Comparison of ENCODE assay signal across 8 cellular contexts in genomic region chr3:194134757-194135515, GRCh38. TPM values are rescaled to one million over a fixed set of nuclear protein-coding genes. Genes with fewer than 3 reads are reported as not detected.
DNase-seq lines count a peak whose midpoint lies in the region; ATAC-seq and TF ChIP-seq lines count a peak whose summit lies in the region.

No MANE protein-coding gene starts in this region.

- H3K9ac ChIP-seq in liver (ENCODE audit: low read depth in 1 of 2, low read length in 2 of 2) = peak overlapping the region; percentile 76

- TF ChIP-seq RAD21 in liver (IDR thresholded peaks at IDR 0.05) = peak; percentile 52 to 63

- WGBS in liver = under 1% methylated on average over 68 of the region's 68 CpGs

- H3K36me3 ChIP-seq in liver (ENCODE audit: control insufficient read depth in 4 of 4, insufficient read depth in 3 of 4, low read depth in 1 of 4, low read length in 3 of 4) = peaks cover 0 to 7% (median 0%) of the 10 kb centered on the region in 4 donors

- TF ChIP-seq CTCF in AG09319 (IDR thresholded peaks at IDR 0.05; ENCODE audit: low read depth, low read length) (no peak), liver (IDR thresholded peaks at IDR 0.05; ENCODE audit: low read depth, low read length, missing input control) (no peak)

- H3K27me3 ChIP-seq in liver (ENCODE audit: control insufficient read depth in 4 of 4, insufficient read depth in 4 of 4, low read length in 3 of 4) = no peaks in the 10 kb centered on the region

- H3K4me3 ChIP-seq in liver (ENCODE audit: low read depth in 1 of 3, low read length in 3 of 3) = peak overlapping the region; percentile 35 to 73 (median 47)

- H3K4me1 ChIP-seq in liver (ENCODE audit: control insufficient read depth in 4 of 4, insufficient read depth in 4 of 4, low read length in 3 of 4) = peaks cover 18 to 54% (median 32%) of the 10 kb centered on the region in 4 donors

- DNase-seq in AG09319 (ENCODE audit: extremely low read depth, low read depth) (peak; percentile 82), NCI-H510A (lab: John Stamatoyannopoulos, UW) (peak; percentile 99), dedifferentiated amniotic fluid mesenchymal stem cell (ENCODE audit: extremely low spot score) (peak; percentile 81)
- peak; percentile 73 for DNase-seq in activated CD4-positive, alpha-beta T cell treated with anti-CD3 and anti-CD28 coated beads, Interleukin-2, amount 50 U/mL, for 1 hour
- DNase-seq in stimulated activated CD4-positive, alpha-beta T cell treated with anti-CD3 and anti-CD28 coated beads, Interleukin-4, amount 100 ng/mL, for 1 hour = peak; percentile 86

- no peaks in the 10 kb centered on the region for H3K9me3 ChIP-seq in liver (ENCODE audit: control insufficient read depth in 4 of 4, low read length in 3 of 4)

- H3K27ac ChIP-seq in liver (ENCODE audit: low read depth in 1 of 2, low read length in 2 of 2) = peak overlapping the region; percentile 81 to 95

- ATAC-seq in GM19043 (IDR thresholded peaks at IDR 0.05; ENCODE audit: low read depth, unreplicated experiment) (peak; percentile 32), HG03432 (IDR thresholded peaks at IDR 0.05; ENCODE audit: unreplicated experiment) (peak; percentile 44)

TF ChIP-seq in liver, 16 proteins besides CTCF, POLR2A, EP300 and RAD21:
- TF ChIP-seq SP1 (IDR thresholded peaks at IDR 0.05) = peak; percentile 65
- TF ChIP-seq JUND (IDR thresholded peaks at IDR 0.05) = peak in 1 of 2 donors; percentile 34
- TF ChIP-seq, protein P1, sequence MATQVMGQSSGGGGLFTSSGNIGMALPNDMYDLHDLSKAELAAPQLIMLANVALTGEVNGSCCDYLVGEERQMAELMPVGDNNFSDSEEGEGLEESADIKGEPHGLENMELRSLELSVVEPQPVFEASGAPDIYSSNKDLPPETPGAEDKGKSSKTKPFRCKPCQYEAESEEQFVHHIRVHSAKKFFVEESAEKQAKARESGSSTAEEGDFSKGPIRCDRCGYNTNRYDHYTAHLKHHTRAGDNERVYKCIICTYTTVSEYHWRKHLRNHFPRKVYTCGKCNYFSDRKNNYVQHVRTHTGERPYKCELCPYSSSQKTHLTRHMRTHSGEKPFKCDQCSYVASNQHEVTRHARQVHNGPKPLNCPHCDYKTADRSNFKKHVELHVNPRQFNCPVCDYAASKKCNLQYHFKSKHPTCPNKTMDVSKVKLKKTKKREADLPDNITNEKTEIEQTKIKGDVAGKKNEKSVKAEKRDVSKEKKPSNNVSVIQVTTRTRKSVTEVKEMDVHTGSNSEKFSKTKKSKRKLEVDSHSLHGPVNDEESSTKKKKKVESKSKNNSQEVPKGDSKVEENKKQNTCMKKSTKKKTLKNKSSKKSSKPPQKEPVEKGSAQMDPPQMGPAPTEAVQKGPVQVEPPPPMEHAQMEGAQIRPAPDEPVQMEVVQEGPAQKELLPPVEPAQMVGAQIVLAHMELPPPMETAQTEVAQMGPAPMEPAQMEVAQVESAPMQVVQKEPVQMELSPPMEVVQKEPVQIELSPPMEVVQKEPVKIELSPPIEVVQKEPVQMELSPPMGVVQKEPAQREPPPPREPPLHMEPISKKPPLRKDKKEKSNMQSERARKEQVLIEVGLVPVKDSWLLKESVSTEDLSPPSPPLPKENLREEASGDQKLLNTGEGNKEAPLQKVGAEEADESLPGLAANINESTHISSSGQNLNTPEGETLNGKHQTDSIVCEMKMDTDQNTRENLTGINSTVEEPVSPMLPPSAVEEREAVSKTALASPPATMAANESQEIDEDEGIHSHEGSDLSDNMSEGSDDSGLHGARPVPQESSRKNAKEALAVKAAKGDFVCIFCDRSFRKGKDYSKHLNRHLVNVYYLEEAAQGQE (IDR thresholded peaks at IDR 0.05) = peak; percentile 78
- TF ChIP-seq, protein P2, sequence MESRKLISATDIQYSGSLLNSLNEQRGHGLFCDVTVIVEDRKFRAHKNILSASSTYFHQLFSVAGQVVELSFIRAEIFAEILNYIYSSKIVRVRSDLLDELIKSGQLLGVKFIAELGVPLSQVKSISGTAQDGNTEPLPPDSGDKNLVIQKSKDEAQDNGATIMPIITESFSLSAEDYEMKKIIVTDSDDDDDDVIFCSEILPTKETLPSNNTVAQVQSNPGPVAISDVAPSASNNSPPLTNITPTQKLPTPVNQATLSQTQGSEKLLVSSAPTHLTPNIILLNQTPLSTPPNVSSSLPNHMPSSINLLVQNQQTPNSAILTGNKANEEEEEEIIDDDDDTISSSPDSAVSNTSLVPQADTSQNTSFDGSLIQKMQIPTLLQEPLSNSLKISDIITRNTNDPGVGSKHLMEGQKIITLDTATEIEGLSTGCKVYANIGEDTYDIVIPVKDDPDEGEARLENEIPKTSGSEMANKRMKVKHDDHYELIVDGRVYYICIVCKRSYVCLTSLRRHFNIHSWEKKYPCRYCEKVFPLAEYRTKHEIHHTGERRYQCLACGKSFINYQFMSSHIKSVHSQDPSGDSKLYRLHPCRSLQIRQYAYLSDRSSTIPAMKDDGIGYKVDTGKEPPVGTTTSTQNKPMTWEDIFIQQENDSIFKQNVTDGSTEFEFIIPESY (IDR thresholded peaks at IDR 0.05) = peak; percentile 39
- TF ChIP-seq FOXA1 (IDR thresholded peaks at IDR 0.05) = peak; percentile 56
- TF ChIP-seq, protein P3, sequence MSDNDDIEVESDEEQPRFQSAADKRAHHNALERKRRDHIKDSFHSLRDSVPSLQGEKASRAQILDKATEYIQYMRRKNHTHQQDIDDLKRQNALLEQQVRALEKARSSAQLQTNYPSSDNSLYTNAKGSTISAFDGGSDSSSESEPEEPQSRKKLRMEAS (IDR thresholded peaks at IDR 0.05) = peak; percentile 58
- TF ChIP-seq, protein P4, sequence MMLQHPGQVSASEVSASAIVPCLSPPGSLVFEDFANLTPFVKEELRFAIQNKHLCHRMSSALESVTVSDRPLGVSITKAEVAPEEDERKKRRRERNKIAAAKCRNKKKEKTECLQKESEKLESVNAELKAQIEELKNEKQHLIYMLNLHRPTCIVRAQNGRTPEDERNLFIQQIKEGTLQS (IDR thresholded peaks at IDR 0.05) = no peak
- TF ChIP-seq RXRA (IDR thresholded peaks at IDR 0.05) = peak in 1 of 2 donors; percentile 1
- peak; percentile 51 for TF ChIP-seq FOXA2 (IDR thresholded peaks at IDR 0.05)
- peak; percentile 35 for TF ChIP-seq TAF1 (conservative IDR thresholded peaks at IDR 0.05)
- peak; percentile 55 for TF ChIP-seq YY1 (IDR thresholded peaks at IDR 0.05)
- TF ChIP-seq NR2F2 (IDR thresholded peaks at IDR 0.05) = no peak
- TF ChIP-seq GABPA (IDR thresholded peaks at IDR 0.05 in 1 of 2, conservative IDR thresholded peaks at IDR 0.05 in 1 of 2) = peak in 1 of 2 donors; percentile 62
- no peak for TF ChIP-seq HNF4G (IDR thresholded peaks at IDR 0.05)
- peak in 1 of 2 donors; percentile 50 for TF ChIP-seq HNF4A (conservative IDR thresholded peaks at IDR 0.05)
- peak; percentile 69 to 92 for TF ChIP-seq EGR1 (IDR thresholded peaks at IDR 0.05; ENCODE audit: low read depth in 2 of 2)

RNA-seq across cellular contexts. Expression of gene HES1, which starts 1.0 kb away (rescaled TPM):
- total RNA-seq in liver = 1 to 10 TPM; 5.3 to 6.8 TPM
- 10 to 100 TPM; 11.2 to 12.5 TPM for polyA plus RNA-seq in liver

Comparison
In these comparisons a context has a peak if more than half of its experiments do, and no peak if none do; other contexts are left out.
1. Peak in every context shown above with its lines: DNase-seq, ATAC-seq, H3K4me3 ChIP-seq and H3K27ac ChIP-seq.